ENCODE assay signal across 27 cellular contexts in the genomic region with DNA sequence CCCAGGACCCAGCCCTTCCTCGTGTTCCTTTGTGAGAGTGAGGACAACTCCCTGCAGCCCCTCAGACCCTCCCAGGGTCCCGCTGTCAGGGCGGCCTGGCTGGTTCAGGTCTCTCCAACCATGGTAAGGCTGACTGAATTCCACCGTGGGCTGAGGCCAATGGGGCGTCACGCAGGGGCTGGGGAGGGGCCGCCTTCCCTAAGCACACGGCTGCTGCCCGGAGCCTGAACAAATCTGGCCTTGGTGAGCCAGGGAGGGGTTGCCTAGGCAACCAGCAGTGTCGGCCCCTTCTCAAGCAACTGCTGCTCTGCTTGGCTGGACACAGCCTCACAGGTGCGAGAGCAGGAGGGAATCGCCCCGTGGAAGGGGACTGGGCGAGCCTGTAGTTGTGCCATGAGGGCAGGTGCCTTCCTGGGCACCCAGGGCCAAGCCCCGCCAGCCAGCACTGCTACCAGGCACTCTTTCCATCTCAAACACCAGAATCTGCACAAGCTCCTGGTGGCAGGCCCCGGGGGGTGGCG. TPM values are rescaled to one million over a fixed set of nuclear protein-coding genes. Genes with fewer than 3 reads are reported as not detected.
DNase-seq lines count a peak whose midpoint lies in the region; ATAC-seq and TF ChIP-seq lines count a peak whose summit lies in the region.
"Had no signal": no experiment of that assay in that cellular context is flagged by ENCODE, and none has a peak within 500 bp of the region (broad histone marks: within the 10 kb centered on the region; RNA-seq: fewer than 3 reads in every experiment).

No MANE protein-coding gene starts in this region.

- H2AFZ ChIP-seq in parathyroid adenoma = peak overlapping the region; percentile 85
- H2AFZ ChIP-seq: hepatocyte had no signal

- POLR2A ChIA-PET in CD8-positive, alpha-beta T cell (lab: Charles Lee) = no interaction called here

- H3K36me3 ChIP-seq in H7 (replicated peaks; ENCODE audit: control insufficient read depth, insufficient read depth, low read length) = no peaks in the 10 kb centered on the region
- H3K36me3 ChIP-seq in parathyroid adenoma (ENCODE audit: control insufficient read depth, insufficient read depth, low read length) = no peaks in the 10 kb centered on the region
- no peaks in the 10 kb centered on the region for H3K36me3 ChIP-seq in CD8-positive, alpha-beta T cell (ENCODE audit: insufficient read depth, low read length)
- H3K36me3 ChIP-seq: neutrophil, transverse colon had no signal

- DNase-seq in DMS 273 (lab: John Stamatoyannopoulos, UW; ENCODE audit: unreplicated experiment) = peak; percentile 19
- DNase-seq in DMS 273 treated with DMSO at 0.1 percent for 48 hours (lab: John Stamatoyannopoulos, UW) = no peak
- peak; percentile 74 for DNase-seq in H7
- peak; percentile 89 for DNase-seq in ecto neural progenitor cell (ENCODE audit: low spot score)
- DNase-seq in CD8-positive, alpha-beta T cell = no peak
- no peak for DNase-seq in RPMI8226
- DNase-seq: activated CD8-positive, alpha-beta memory T cell treated with anti-CD3 and anti-CD28 coated beads for 24 hours; activated naive CD4-positive, alpha-beta T cell treated with anti-CD3 and anti-CD28 coated beads, Interleukin-2, amount 10 ng/mL, durations not matched to agents 7 days and 5 days; activated T-cell treated with anti-CD3 and anti-CD28 coated beads, Interleukin-2, amount 50 U/mL, for 24 hours; amygdala; Caco-2; foreskin keratinocyte; immature natural killer cell; NCI-H1092 treated with DMSO at 0.1 percent for 48 hours; NCI-H2081 treated with DMSO at 0.1 percent for 48 hours; NCI-H510A treated with DMSO at 0.1 percent for 48 hours; SHP77; stimulated activated CD4-positive, alpha-beta T cell treated with anti-CD3 and anti-CD28 coated beads, Interleukin-12 subunit alpha, Interleukin-12 subunit beta, amount 100 ng/mL, for 4 hours; stimulated activated CD4-positive, alpha-beta T cell treated with anti-CD3 and anti-CD28 coated beads, Interleukin-4, amount 100 ng/mL, for 4 hours; transverse colon had no signal

- H3K27me3 ChIP-seq in H7 (ENCODE audit: control insufficient read depth, insufficient read depth, low read length) (peaks cover 6% of the 10 kb centered on the region; the same call in 1 of the 2 replicates), parathyroid adenoma (ENCODE audit: control insufficient read depth, insufficient read depth, low read length) (no peaks in the 10 kb centered on the region)
- H3K27me3 ChIP-seq in CD8-positive, alpha-beta T cell (ENCODE audit: insufficient read depth, low read length) = peaks cover 3% of the 10 kb centered on the region
- H3K27me3 ChIP-seq: foreskin keratinocyte had no signal

- H3K9ac ChIP-seq in parathyroid adenoma = no peak overlapping the region

- ATAC-seq in CD8-positive, alpha-beta T cell = no peak
- no peak for ATAC-seq in HG03280 (IDR thresholded peaks at IDR 0.05; ENCODE audit: unreplicated experiment)
- ATAC-seq: foreskin keratinocyte had no signal

- H3K4me1 Mint-ChIP-seq in CD8-positive, alpha-beta T cell (ENCODE audit: low read depth) = no peaks in the 10 kb centered on the region
- H3K4me1 Mint-ChIP-seq: activated naive CD4-positive, alpha-beta T cell treated with anti-CD3 and anti-CD28 coated beads, Interleukin-2, amount 10 ng/mL, durations not matched to agents 7 days and 5 days; immature natural killer cell had no signal

- no peak overlapping the region for H3K27ac Mint-ChIP-seq in CD8-positive, alpha-beta T cell
- H3K27ac Mint-ChIP-seq: activated naive CD4-positive, alpha-beta T cell treated with anti-CD3 and anti-CD28 coated beads, Interleukin-2, amount 10 ng/mL, durations not matched to agents 7 days and 5 days; activated T-cell treated with anti-CD3 and anti-CD28 coated beads, Interleukin-2, amount 50 U/mL, for 24 hours; immature natural killer cell; stimulated activated naive CD8-positive, alpha-beta T cell treated with anti-CD3 and anti-CD28 coated beads, Interleukin-15, Interleukin-2, amounts not matched to agents 100 ng/mL and 50 ng/mL, for 24 hours had no signal

- H3K9me3 Mint-ChIP-seq in CD8-positive, alpha-beta T cell = no peaks in the 10 kb centered on the region
- H3K9me3 Mint-ChIP-seq: activated T-cell treated with anti-CD3 and anti-CD28 coated beads, Interleukin-2, amount 50 U/mL, for 24 hours; immature natural killer cell; stimulated activated naive CD8-positive, alpha-beta T cell treated with anti-CD3 and anti-CD28 coated beads, Interleukin-15, Interleukin-2, amounts not matched to agents 100 ng/mL and 50 ng/mL, for 24 hours had no signal

- peaks cover 33% of the 10 kb centered on the region for H3K4me1 ChIP-seq in parathyroid adenoma
- no peaks in the 10 kb centered on the region for H3K4me1 ChIP-seq in CD8-positive, alpha-beta T cell (ENCODE audit: insufficient read depth, low read length)
- H3K4me1 ChIP-seq: Caco-2, foreskin keratinocyte, transverse colon had no signal

- no peaks in the 10 kb centered on the region for H3K9me3 ChIP-seq in parathyroid adenoma (ENCODE audit: control insufficient read depth, low read length)
- no peaks in the 10 kb centered on the region for H3K9me3 ChIP-seq in CD8-positive, alpha-beta T cell (ENCODE audit: low read length)
- H3K9me3 ChIP-seq: Caco-2, neutrophil, transverse colon had no signal

- TF ChIP-seq CTCF in parathyroid adenoma (IDR thresholded peaks at IDR 0.05) = no peak
- TF ChIP-seq CTCF in CD8-positive, alpha-beta T cell (IDR thresholded peaks at IDR 0.05) = no peak

- H3K79me2 ChIP-seq in parathyroid adenoma = no peaks in the 10 kb centered on the region
- H3K79me2 ChIP-seq: hepatocyte had no signal

- H3K4me3 ChIP-seq in H7 (ENCODE audit: insufficient read depth, low read depth, low read length) (no peak overlapping the region), parathyroid adenoma (ENCODE audit: low read depth, low read length) (no peak overlapping the region)
- H3K4me3 ChIP-seq in CD8-positive, alpha-beta T cell (ENCODE audit: low read depth, low read length) = no peak overlapping the region
- H3K4me3 ChIP-seq: hepatocyte, transverse colon had no signal

- peak overlapping the region; percentile 97 for H3K27ac ChIP-seq in parathyroid adenoma
- no peak overlapping the region for H3K27ac ChIP-seq in CD8-positive, alpha-beta T cell (ENCODE audit: low read depth, low read length)
- H3K27ac ChIP-seq: 22Rv1, foreskin keratinocyte, hepatocyte, neutrophil, transverse colon had no signal

- H3K4me2 ChIP-seq in parathyroid adenoma (ENCODE audit: low read length) = no peak overlapping the region
- H3K4me2 ChIP-seq: hepatocyte had no signal

- CTCF ChIA-PET in CD8-positive, alpha-beta T cell (lab: Charles Lee) = no interaction called here

- peaks cover 25% of the 10 kb centered on the region for H3K27me3 Mint-ChIP-seq in CD8-positive, alpha-beta T cell (ENCODE audit: low read depth)

- no peak overlapping the region for H3K4me3 Mint-ChIP-seq in CD8-positive, alpha-beta T cell
- H3K4me3 Mint-ChIP-seq: activated naive CD4-positive, alpha-beta T cell treated with anti-CD3 and anti-CD28 coated beads, Interleukin-2, amount 10 ng/mL, durations not matched to agents 7 days and 5 days; activated T-cell treated with anti-CD3 and anti-CD28 coated beads, Interleukin-2, amount 50 U/mL, for 24 hours; immature natural killer cell; stimulated activated naive CD8-positive, alpha-beta T cell treated with anti-CD3 and anti-CD28 coated beads, Interleukin-15, Interleukin-2, amounts not matched to agents 100 ng/mL and 50 ng/mL, for 24 hours had no signal

- intact Hi-C loops in CD8-positive, alpha-beta T cell (cut with DNase I, micrococcal nuclease) = no loop called here

- no peaks in the 10 kb centered on the region for H3K36me3 Mint-ChIP-seq in CD8-positive, alpha-beta T cell
- H3K36me3 Mint-ChIP-seq: activated naive CD4-positive, alpha-beta T cell treated with anti-CD3 and anti-CD28 coated beads, Interleukin-2, amount 10 ng/mL, durations not matched to agents 7 days and 5 days; immature natural killer cell had no signal

RNA-seq across cellular contexts. Expression of gene GALNT9, which starts 37.0 kb away (rescaled TPM):
- 0.44 and 0.45 TPM in 2 replicates for total RNA-seq in H7 (2014; rRNA removed; shearing (Covaris generic))
- total RNA-seq in CD8-positive, alpha-beta T cell = not detected
- total RNA-seq: epithelial cell of proximal tubule, foreskin keratinocyte had no signal

Comparison
In these comparisons a context has a peak if more than half of its experiments do, and no peak if none do; other contexts are left out.
1. DNase-seq: peak in DMS 273 (single experiment), H7 (single experiment) and ecto neural progenitor cell (single experiment); none in DMS 273 treated with DMSO at 0.1 percent for 48 hours (single experiment), CD8-positive, alpha-beta T cell (0 of 7) and RPMI8226 (single experiment).